Comparison of ENCODE assay signal across 11 cellular contexts in the genomic region with DNA sequence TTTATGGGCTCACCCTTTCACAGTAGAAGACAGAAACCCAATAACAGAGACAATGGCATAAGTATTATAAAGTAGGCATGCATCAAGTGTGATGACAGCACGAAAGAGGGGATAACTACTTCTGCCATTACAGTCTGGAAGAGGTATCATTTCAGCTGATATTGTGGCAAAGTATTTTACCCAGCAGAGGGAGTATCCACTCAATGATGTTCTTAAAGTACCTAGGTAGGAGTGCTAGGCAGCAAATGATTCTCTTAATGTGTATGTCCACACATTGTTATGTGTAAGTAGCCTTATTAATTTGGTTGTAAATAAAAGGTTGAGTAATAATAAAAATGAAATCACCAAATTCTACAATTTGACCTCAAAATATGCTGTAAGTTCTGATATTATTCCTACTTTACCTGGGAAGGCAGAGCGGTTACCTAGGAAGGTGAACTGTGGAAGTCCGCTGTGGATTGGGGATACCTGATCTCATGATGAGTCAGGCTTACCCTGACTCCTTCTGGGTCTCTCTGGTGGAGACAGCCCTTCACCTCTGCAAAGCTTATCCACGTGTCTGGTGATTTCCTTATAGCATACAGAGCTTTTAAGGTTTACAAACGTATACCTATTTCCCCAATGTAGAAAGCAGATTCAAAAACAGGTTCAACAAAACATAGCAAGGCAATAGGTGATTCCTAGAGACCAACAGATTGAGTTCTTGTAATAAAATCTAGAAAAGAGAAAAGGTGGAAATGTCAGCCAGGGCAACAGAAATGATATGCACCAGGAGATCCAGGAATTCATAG. TPM values are rescaled to one million over a fixed set of nuclear protein-coding genes. Genes with fewer than 3 reads are reported as not detected.
DNase-seq lines count a peak whose midpoint lies in the region; ATAC-seq and TF ChIP-seq lines count a peak whose summit lies in the region.
"Had no signal": no experiment of that assay in that cellular context is flagged by ENCODE, and none has a peak within 500 bp of the region (broad histone marks: within the 10 kb centered on the region; RNA-seq: fewer than 3 reads in every experiment).

No MANE protein-coding gene starts in this region.

- no peak overlapping the region for H3K9ac ChIP-seq in DND-41 (ENCODE audit: low read depth, low read length)

- no peak overlapping the region for H3K4me2 ChIP-seq in DND-41 (ENCODE audit: insufficient read depth, low read length)

- H3K4me3 Mint-ChIP-seq in activated CD8-positive, alpha-beta T cell treated with anti-CD3 and anti-CD28 coated beads for 36 hours, result no peak overlapping the region
- H3K4me3 Mint-ChIP-seq in naive B cell, result peak overlapping the region in 1 of 8 donors; percentile 63

- H3K4me1 ChIP-seq in DND-41 (ENCODE audit: insufficient read depth, low read length) (peaks cover 12% of the 10 kb centered on the region), left ventricle myocardium inferior (peaks cover 22% of the 10 kb centered on the region)

- in situ Hi-C loops in KBM-7 (cut with MboI; ENCODE audit: low pct_unique_long_range_greater_than_20kb, low sequenced_read_pairs), result no loop called here

- H3K4me1 Mint-ChIP-seq in activated CD8-positive, alpha-beta T cell treated with anti-CD3 and anti-CD28 coated beads for 36 hours (ENCODE audit: low read depth), result peaks cover 30% of the 10 kb centered on the region
- H3K4me1 Mint-ChIP-seq in naive B cell, result peaks cover 10 to 36% (median 29%) of the 10 kb centered on the region in 3 donors

- no peak overlapping the region for H3K27ac Mint-ChIP-seq in activated CD8-positive, alpha-beta T cell treated with anti-CD3 and anti-CD28 coated beads for 36 hours
- peak overlapping the region in 2 of 6 donors; percentile 22 to 30 for H3K27ac Mint-ChIP-seq in naive B cell

- 0 out of 2 replicates have a peak, but pooled peaks cover 3% of the 10 kb centered on the region for H4K20me1 ChIP-seq in DND-41 (ENCODE audit: insufficient read depth, low read length)

- CTCF ChIA-PET in activated CD8-positive, alpha-beta T cell treated with anti-CD3 and anti-CD28 coated beads for 36 hours (lab: Charles Lee), result interaction anchor here (0.5 to 12.7 kb wide), 6 partner anchors 9 to 78 kb away, joined by 3 to 168 read pairs (median 4); no protein-coding TSS in a partner anchor

- H3K27me3 Mint-ChIP-seq in activated CD8-positive, alpha-beta T cell treated with anti-CD3 and anti-CD28 coated beads for 36 hours, result no peaks in the 10 kb centered on the region
- no peaks in the 10 kb centered on the region for H3K27me3 Mint-ChIP-seq in naive B cell

- POLR2A ChIA-PET in activated CD8-positive, alpha-beta T cell treated with anti-CD3 and anti-CD28 coated beads for 36 hours (lab: Charles Lee), result interaction anchor here (1.0 to 10.0 kb wide), 3 partner anchors 12 to 73 kb away, joined by 3 to 91 read pairs (median 3); no protein-coding TSS in a partner anchor

- no peaks in the 10 kb centered on the region for H3K9me3 ChIP-seq in DND-41 (ENCODE audit: insufficient read depth, low read length, severe bottlenecking)
- no peaks in the 10 kb centered on the region for H3K9me3 ChIP-seq in left ventricle myocardium inferior (replicated peaks)

- intact Hi-C loops in activated CD8-positive, alpha-beta T cell treated with anti-CD3 and anti-CD28 coated beads for 36 hours (cut with micrococcal nuclease), result no loop called here
- intact Hi-C loops in left ventricle myocardium inferior (cut with micrococcal nuclease), result no loop called here

- H3K36me3 Mint-ChIP-seq in activated CD8-positive, alpha-beta T cell treated with anti-CD3 and anti-CD28 coated beads for 36 hours (ENCODE audit: low read depth), result peaks cover 16% of the 10 kb centered on the region
- H3K36me3 Mint-ChIP-seq in naive B cell, result no peaks in the 10 kb centered on the region

- H3K36me3 ChIP-seq in DND-41 (ENCODE audit: insufficient read depth, low read length) (no peaks in the 10 kb centered on the region; the same call in 1 of the 2 replicates), left ventricle myocardium inferior (no peaks in the 10 kb centered on the region)

- H3K4me3 ChIP-seq in DND-41 (ENCODE audit: low read depth in 1 of 2, low read length in 2 of 2) (no peak overlapping the region), left ventricle myocardium inferior (no peak overlapping the region)

- ATAC-seq in DND-41 (ENCODE audit: insufficient read depth, low read depth), result no peak
- ATAC-seq in activated CD8-positive, alpha-beta T cell treated with anti-CD3 and anti-CD28 coated beads for 36 hours, result no peak
- ATAC-seq in naive B cell (ENCODE audit: low read depth in 2 of 2), result no peak
- ATAC-seq in GM18519 (IDR thresholded peaks at IDR 0.05; ENCODE audit: low FRiP score, unreplicated experiment), result no peak

- no peak overlapping the region for H2AFZ ChIP-seq in DND-41 (ENCODE audit: low read depth, low read length)

- no peaks in the 10 kb centered on the region for H3K27me3 ChIP-seq in DND-41 (ENCODE audit: insufficient read depth, low read length, poor library complexity)
- no peaks in the 10 kb centered on the region for H3K27me3 ChIP-seq in left ventricle myocardium inferior (ENCODE audit: low read depth)

- H3K27ac ChIP-seq in DND-41 (ENCODE audit: low read length) (no peak overlapping the region), left ventricle myocardium inferior (replicated peaks) (no peak overlapping the region)

- no peaks in the 10 kb centered on the region for H3K9me3 Mint-ChIP-seq in activated CD8-positive, alpha-beta T cell treated with anti-CD3 and anti-CD28 coated beads for 36 hours
- H3K9me3 Mint-ChIP-seq in naive B cell, result no peaks in the 10 kb centered on the region

- no peak for DNase-seq in DND-41
- DNase-seq in KBM-7, result peak; percentile 32
- DNase-seq in activated CD8-positive, alpha-beta T cell treated with anti-CD3 and anti-CD28 coated beads for 36 hours, result no peak
- peak; percentile 33 for DNase-seq in naive B cell
- DNase-seq in left ventricle myocardium inferior, result no peak
- no peak for DNase-seq in activated CD8-positive, alpha-beta memory T cell treated with anti-CD3 and anti-CD28 coated beads for 24 hours
- no peak for DNase-seq in NCI-H1048 (lab: John Stamatoyannopoulos, UW)
- DNase-seq: activated naive CD4-positive, alpha-beta T cell; NCI-H1105; stimulated activated CD4-positive, alpha-beta T cell treated with anti-CD3 and anti-CD28 coated beads, Interleukin-4, amount 100 ng/mL, for 1 hour had no signal

- peaks cover 21% of the 10 kb centered on the region for H3K79me2 ChIP-seq in DND-41 (ENCODE audit: insufficient read depth, low read length)

- peak; percentile 47 for TF ChIP-seq CTCF in DND-41 (IDR thresholded peaks at IDR 0.05; ENCODE audit: borderline replicate concordance, extremely low read depth, low read length, poor library complexity, severe bottlenecking)
- peak; percentile 39 for TF ChIP-seq CTCF in activated CD8-positive, alpha-beta T cell treated with anti-CD3 and anti-CD28 coated beads for 36 hours (IDR thresholded peaks at IDR 0.05)
- TF ChIP-seq CTCF in left ventricle myocardium inferior (IDR thresholded peaks at IDR 0.05; ENCODE audit: borderline replicate concordance), result no peak

RNA-seq across cellular contexts. Expression of a gene that starts 4.0 kb away (rescaled TPM):
- total RNA-seq in activated CD8-positive, alpha-beta T cell treated with anti-CD3 and anti-CD28 coated beads for 36 hours, result 10 to 100 TPM; 63.7 to 68.4 TPM
- 100 to 1,000 TPM; 107 to 132 (median 115) TPM for polyA plus RNA-seq in naive B cell (ENCODE audit: low read depth in 6 of 6)
- total RNA-seq in left ventricle myocardium inferior, result 44.3 TPM

Comparison
In these comparisons a context has a peak if more than half of its experiments do, and no peak if none do; other contexts are left out.
1. DNase-seq: peak in KBM-7 (single experiment) and naive B cell (single experiment); none in DND-41 (single experiment), activated CD8-positive, alpha-beta T cell treated with anti-CD3 and anti-CD28 coated beads for 36 hours (single experiment), left ventricle myocardium inferior (single experiment), activated CD8-positive, alpha-beta memory T cell treated with anti-CD3 and anti-CD28 coated beads for 24 hours (single experiment) and NCI-H1048 (single experiment).